23 cellular contexts compared by ENCODE assay signal in the genomic region with DNA sequence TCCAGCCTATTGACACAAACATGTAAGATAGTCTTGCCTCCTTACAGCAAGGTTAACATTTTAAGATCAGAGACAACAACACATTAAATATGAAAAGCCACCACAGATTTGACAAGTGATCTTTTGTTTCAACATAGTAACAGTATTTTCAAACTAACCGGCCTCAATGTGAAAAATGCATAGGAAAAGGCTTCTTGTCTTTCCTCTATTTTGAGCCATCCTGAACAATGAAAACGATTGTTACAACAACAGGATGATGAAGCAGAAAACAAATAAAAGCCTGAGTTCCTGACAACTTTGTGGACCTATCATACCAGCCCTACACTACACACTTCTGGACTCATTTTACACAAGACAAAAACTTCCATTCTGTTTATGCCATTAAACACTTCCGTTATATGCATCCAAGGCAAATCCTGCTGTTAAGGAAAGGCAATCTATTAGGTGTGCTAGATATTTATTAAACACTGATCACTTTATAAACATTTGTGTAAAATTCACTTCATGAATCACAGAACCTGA. TPM values are rescaled to one million over a fixed set of nuclear protein-coding genes. Genes with fewer than 3 reads are reported as not detected.
DNase-seq lines count a peak whose midpoint lies in the region; ATAC-seq and TF ChIP-seq lines count a peak whose summit lies in the region.
"Had no signal": no experiment of that assay in that cellular context is flagged by ENCODE, and none has a peak within 500 bp of the region (broad histone marks: within the 10 kb centered on the region; RNA-seq: fewer than 3 reads in every experiment).

No MANE protein-coding gene starts in this region.

- H3K9ac ChIP-seq in mammary epithelial cell (ENCODE audit: insufficient read depth, low read length): no peak overlapping the region
- H3K9ac ChIP-seq: BLaER1 treated with 17β-estradiol and CSF1 and Interleukin-3, amounts not matched to agents 10 nM and 100 nM had no signal

- H2AFZ ChIP-seq in mammary epithelial cell (ENCODE audit: low read depth, low read length): no peak overlapping the region

- H3K4me3 ChIP-seq in mammary epithelial cell (replicated peaks in 1 of 3; ENCODE audit: insufficient read depth in 1 of 3, low read depth in 2 of 3, low read length in 3 of 3): no peak overlapping the region
- no peak overlapping the region for H3K4me3 ChIP-seq in testis
- no peak overlapping the region for H3K4me3 ChIP-seq in vagina
- H3K4me3 ChIP-seq: BLaER1 treated with 17β-estradiol and CSF1 and Interleukin-3, amounts not matched to agents 10 nM and 100 nM; esophagus muscularis mucosa; MG63; tibial artery had no signal

- H3K9me3 ChIP-seq in mammary epithelial cell (replicated peaks; ENCODE audit: insufficient read depth, low read length) (no peaks in the 10 kb centered on the region), testis (no peaks in the 10 kb centered on the region), vagina (no peaks in the 10 kb centered on the region)
- H3K9me3 ChIP-seq: BLaER1 treated with 17β-estradiol and CSF1 and Interleukin-3, amounts not matched to agents 10 nM and 100 nM; esophagus muscularis mucosa; MG63; tibial artery had no signal

- H3K27me3 ChIP-seq in mammary epithelial cell (ENCODE audit: insufficient read depth, low read length) (no peaks in the 10 kb centered on the region), testis (no peaks in the 10 kb centered on the region), vagina (no peaks in the 10 kb centered on the region)
- H3K27me3 ChIP-seq: BLaER1 treated with 17β-estradiol and CSF1 and Interleukin-3, amounts not matched to agents 10 nM and 100 nM; esophagus muscularis mucosa; MG63; tibial artery had no signal

- DNase-seq in mammary epithelial cell (peak; percentile 5), MCF 10A (ENCODE audit: unreplicated experiment) (no peak), dermis microvascular lymphatic vessel endothelial cell (ENCODE audit: low read depth in 2 of 2) (peak; percentile 56 to 75), medulla oblongata (ENCODE audit: extremely low spot score) (peak; percentile 66), testis (no peak), SIG-M5 (lab: John Stamatoyannopoulos, UW) (no peak), Right ventricle myocardium inferior (ENCODE audit: missing footprints) (no peak), vagina (ENCODE audit: extremely low spot score in 2 of 2) (no peak)
- DNase-seq: activated T-cell treated with anti-CD3 and anti-CD28 coated beads, Interleukin-2, amount 50 U/mL, for 48 hours; DMS 273 treated with DMSO at 0.1 percent for 48 hours; glutamatergic neuron; left ventricle myocardium superior; MG63; NCI-H2029; NCI-H446 treated with DMSO at 0.1 percent for 48 hours; tibial artery had no signal

- H3K36me3 ChIP-seq in mammary epithelial cell (ENCODE audit: insufficient read depth, low read length) (no peaks in the 10 kb centered on the region), testis (ENCODE audit: low read depth, missing control alignments) (no peaks in the 10 kb centered on the region), vagina (no peaks in the 10 kb centered on the region)
- H3K36me3 ChIP-seq: esophagus muscularis mucosa, MG63 had no signal

- peaks cover 15% of the 10 kb centered on the region for H3K4me1 Mint-ChIP-seq in MCF 10A (ENCODE audit: insufficient read depth, unreplicated experiment)

- H3K4me1 ChIP-seq in mammary epithelial cell (ENCODE audit: insufficient read depth, low read length): peaks cover 10% of the 10 kb centered on the region
- H3K4me1 ChIP-seq in testis: peaks cover 14% of the 10 kb centered on the region
- H3K4me1 ChIP-seq in vagina: peaks cover 15% of the 10 kb centered on the region

- 57% methylated on average over 3 of the region's 3 CpGs for WGBS in mammary epithelial cell (ENCODE audit: low coverage, missing lambda C conversion rate)
- 62 to 73% methylated on average over 3 of the region's 3 CpGs for WGBS in testis, 2 donors

- in situ Hi-C loops in mammary epithelial cell (cut with MboI; ENCODE audit: low sequenced_read_pairs in 2 of 2): no loop called here

- H4K20me1 ChIP-seq in mammary epithelial cell (ENCODE audit: insufficient read depth, low read length): no peaks in the 10 kb centered on the region

- H3K27ac Mint-ChIP-seq in MCF 10A (ENCODE audit: low read depth, unreplicated experiment): no peak overlapping the region
- H3K27ac Mint-ChIP-seq: activated naive CD4-positive, alpha-beta T cell treated with anti-CD3 and anti-CD28 coated beads, Interleukin-2, amount 50 U/mL, for 72 hours; dendritic cell treated with granulocyte-macrophage colony-stimulating factor and Interleukin-4, amounts not matched to agents 40 ng/mL and 50 ng/mL, for 4 days; T-helper 1 cell treated with Interleukin-12 subunit alpha and Interleukin-12 subunit beta and Interleukin-4 antibody, amounts not matched to agents 30 μg/mL and 1 μg/mL, for 36 hours had no signal

- TF ChIP-seq POLR2A in testis (IDR thresholded peaks at IDR 0.05): no peak
- no peak for TF ChIP-seq POLR2A in vagina (IDR thresholded peaks at IDR 0.05)

- CTCF ChIA-PET in mammary epithelial cell (lab: Charles Lee; ENCODE audit: low non-redundant PET): no interaction called here
- CTCF ChIA-PET in MCF 10A (lab: Yijun Ruan, JAX): no interaction called here

- no peak overlapping the region for H3K4me3 Mint-ChIP-seq in MCF 10A (ENCODE audit: unreplicated experiment)
- H3K4me3 Mint-ChIP-seq: brain; dendritic cell treated with granulocyte-macrophage colony-stimulating factor and Interleukin-4, amounts not matched to agents 40 ng/mL and 50 ng/mL, for 4 days; T-helper 1 cell treated with Interleukin-12 subunit alpha and Interleukin-12 subunit beta and Interleukin-4 antibody, amounts not matched to agents 30 μg/mL and 1 μg/mL, for 36 hours had no signal

- POLR2A ChIA-PET in MCF 10A (lab: Yijun Ruan, JAX): no interaction called here

- BruUV-seq in mammary epithelial cell (replicated peaks; lab: Mats Ljungman, UMichigan): no TSS peak
- no TSS peak for BruUV-seq in MCF 10A (replicated peaks; lab: Mats Ljungman, UMichigan)

- ATAC-seq in Right ventricle myocardium inferior: no peak
- ATAC-seq: activated naive CD4-positive, alpha-beta T cell treated with anti-CD3 and anti-CD28 coated beads, Interleukin-2, amount 50 U/mL, for 72 hours; left ventricle myocardium superior had no signal

- H3K27me3 Mint-ChIP-seq in MCF 10A (ENCODE audit: insufficient read depth, unreplicated experiment): no peaks in the 10 kb centered on the region
- H3K27me3 Mint-ChIP-seq: brain; dendritic cell treated with granulocyte-macrophage colony-stimulating factor and Interleukin-4, amounts not matched to agents 40 ng/mL and 50 ng/mL, for 4 days had no signal

- H3K27ac ChIP-seq in mammary epithelial cell (ENCODE audit: insufficient read depth, low read depth, low read length) (no peak overlapping the region), testis (peak overlapping the region; percentile 19 to 33), vagina (no peak overlapping the region)
- H3K27ac ChIP-seq: esophagus muscularis mucosa, tibial artery, VCaP had no signal

- peaks cover 58% of the 10 kb centered on the region for H3K79me2 ChIP-seq in mammary epithelial cell (ENCODE audit: insufficient read depth, low read length)

- H3K36me3 Mint-ChIP-seq in MCF 10A (ENCODE audit: insufficient read depth, unreplicated experiment): peaks cover 6% of the 10 kb centered on the region

- dilution Hi-C loops in mammary epithelial cell (cut with HindIII; ENCODE audit: low sequenced_read_pairs): no loop called here

- TF ChIP-seq CTCF in mammary epithelial cell (conservative IDR thresholded peaks at IDR 0.05 in 1 of 2, IDR thresholded peaks at IDR 0.05 in 1 of 2; ENCODE audit: extremely low read depth in 1 of 2, insufficient read depth in 1 of 2, low read depth in 1 of 2, low read length in 2 of 2) (no peak), MCF 10A (IDR thresholded peaks at IDR 0.05; ENCODE audit: unreplicated experiment) (no peak), testis (IDR thresholded peaks at IDR 0.05) (no peak), vagina (IDR thresholded peaks at IDR 0.05) (no peak)

- intact Hi-C loops in mammary epithelial cell (cut with micrococcal nuclease) (no loop called here), MCF 10A (cut with micrococcal nuclease) (no loop called here), testis (cut with DNase I; ENCODE audit: low total_unique reads) (no loop called here), Right ventricle myocardium inferior (cut with DNase I) (no loop called here), vagina (cut with DNase I) (no loop called here)

- H3K4me2 ChIP-seq in mammary epithelial cell (ENCODE audit: insufficient read depth, low read depth, low read length): no peak overlapping the region
- H3K4me2 ChIP-seq: BLaER1 treated with 17β-estradiol and CSF1 and Interleukin-3, amounts not matched to agents 10 nM and 100 nM had no signal

- H3K9me3 Mint-ChIP-seq in MCF 10A (ENCODE audit: unreplicated experiment): no peaks in the 10 kb centered on the region
- H3K9me3 Mint-ChIP-seq: activated naive CD4-positive, alpha-beta T cell treated with anti-CD3 and anti-CD28 coated beads, Interleukin-2, amount 50 U/mL, for 72 hours; dendritic cell treated with granulocyte-macrophage colony-stimulating factor and Interleukin-4, amounts not matched to agents 40 ng/mL and 50 ng/mL, for 4 days; T-helper 1 cell treated with Interleukin-12 subunit alpha and Interleukin-12 subunit beta and Interleukin-4 antibody, amounts not matched to agents 30 μg/mL and 1 μg/mL, for 36 hours had no signal

RNA-seq across cellular contexts. Expression of a gene that starts 37.3 kb away (rescaled TPM):
- 10 to 100 TPM; 25.0 to 42.3 TPM for total RNA-seq in mammary epithelial cell
- polyA plus RNA-seq in mammary epithelial cell: 24.7 TPM
- 91.2 TPM for polyA minus RNA-seq in mammary epithelial cell
- total RNA-seq in MCF 10A (2022): 33.3 and 44.6 TPM in 2 replicates
- 37.1 and 38.1 TPM in 2 replicates for total RNA-seq in dermis microvascular lymphatic vessel endothelial cell
- total RNA-seq in testis: 10 to 100 TPM; 63.1 to 78.2 TPM
- 33.9 TPM for polyA plus RNA-seq in testis (ENCODE audit: insufficient read depth, low read depth, low replicate concordance)
- total RNA-seq in Right ventricle myocardium inferior: 5.6 TPM
- total RNA-seq in vagina: 38.5 TPM

Comparison
In these comparisons a context has a peak if more than half of its experiments do, and no peak if none do; other contexts are left out.
1. DNase-seq: peak in mammary epithelial cell (single experiment), dermis microvascular lymphatic vessel endothelial cell (2 of 2) and medulla oblongata (single experiment); none in MCF 10A (single experiment), testis (single experiment), SIG-M5 (single experiment), Right ventricle myocardium inferior (single experiment) and vagina (0 of 2).
2. H3K27ac ChIP-seq: peak in testis (2 of 2); none in mammary epithelial cell (single experiment) and vagina (single experiment).